ENCODE assay signal across 24 cellular contexts in genomic region chr10:1155791-1156615, GRCh38.
DNase-seq lines count a peak whose midpoint lies in the region; TF ChIP-seq lines count a peak whose summit lies in the region.
"Had no signal": no experiment of that assay in that cellular context is flagged by ENCODE, and none has a peak within 500 bp of the region (broad histone marks: within the 10 kb centered on the region; RNA-seq: fewer than 3 reads in every experiment).

No MANE protein-coding gene starts in this region.

- no peaks in the 10 kb centered on the region for H3K9me3 ChIP-seq in testis
- H3K9me3 ChIP-seq: lower lobe of right lung, right lobe of liver, thyroid gland had no signal

- no peaks in the 10 kb centered on the region for H3K27me3 ChIP-seq in testis
- H3K27me3 ChIP-seq: right lobe of liver, thyroid gland had no signal

- WGBS in testis, 2 donors: 89 to 90% methylated on average over 16 to 20 of the region's 20 CpGs

- H3K27ac ChIP-seq in testis: no peak overlapping the region
- H3K27ac ChIP-seq: GM23248, lower lobe of right lung, right lobe of liver, thyroid gland had no signal

- TF ChIP-seq POLR2A in testis (IDR thresholded peaks at IDR 0.05): no peak

- intact Hi-C loops in testis (cut with DNase I; ENCODE audit: low total_unique reads): no loop called here

- no peak for TF ChIP-seq CTCF in testis (IDR thresholded peaks at IDR 0.05)

- peak; percentile 53 for DNase-seq in activated CD8-positive, alpha-beta memory T cell treated with anti-CD3 and anti-CD28 coated beads for 24 hours
- no peak for DNase-seq in activated CD8-positive, alpha-beta memory T cell treated with anti-CD3 and anti-CD28 coated beads, Interleukin-2, amount 50 U/mL, for 4 hours
- peak; percentile 36 for DNase-seq in activated CD8-positive, alpha-beta memory T cell treated with anti-CD3 and anti-CD28 coated beads, Interleukin-2, amount 50 U/mL, for 48 hours
- peak; percentile 55 for DNase-seq in mesenteric fat pad (ENCODE audit: low spot score)
- DNase-seq in testis: peak; percentile 4
- DNase-seq in cortex of kidney (lab: John Stamatoyannopoulos, UW): no peak
- DNase-seq in NCI-H2171 treated with DMSO at 0.1 percent for 48 hours (lab: John Stamatoyannopoulos, UW): no peak
- DNase-seq in COLO668 (lab: John Stamatoyannopoulos, UW; ENCODE audit: unreplicated experiment): no peak
- DNase-seq: activated gamma-delta T cell treated with Interleukin-2 at 50 U/mL for 16 hours; activated T-cell treated with anti-CD3 and anti-CD28 coated beads for 4 hours; CD4-positive, alpha-beta memory T cell; DMS 273 treated with DMSO at 0.1 percent for 48 hours; EL; GM23248; IMR-90; lower lobe of right lung; NCI-H1694; NCI-H510A treated with DMSO at 0.1 percent for 48 hours; right lobe of liver; SIG-M5; stimulated activated CD4-positive, alpha-beta T cell treated with anti-CD3 and anti-CD28 coated beads, Interleukin-12 subunit alpha, Interleukin-12 subunit beta, amount 100 ng/mL, for 4 hours; stimulated activated CD4-positive, alpha-beta T cell treated with anti-CD3 and anti-CD28 coated beads, Interleukin-4, amount 100 ng/mL, for 4 hours; stimulated activated naive CD4-positive, alpha-beta T cell; thyroid gland had no signal

- H3K4me3 ChIP-seq in testis: no peak overlapping the region
- H3K4me3 ChIP-seq: GM23248, lower lobe of right lung, right lobe of liver, thyroid gland had no signal

- no peaks in the 10 kb centered on the region for H3K4me1 ChIP-seq in testis
- H3K4me1 ChIP-seq: lower lobe of right lung, right lobe of liver, thyroid gland had no signal

- H3K36me3 ChIP-seq in testis (ENCODE audit: low read depth, missing control alignments): no peaks in the 10 kb centered on the region
- H3K36me3 ChIP-seq: lower lobe of right lung, right lobe of liver, thyroid gland had no signal

Comparison
In these comparisons a context has a peak if more than half of its experiments do, and no peak if none do; other contexts are left out.
1. DNase-seq: peak in activated CD8-positive, alpha-beta memory T cell treated with anti-CD3 and anti-CD28 coated beads for 24 hours (single experiment), activated CD8-positive, alpha-beta memory T cell treated with anti-CD3 and anti-CD28 coated beads, Interleukin-2, amount 50 U/mL, for 48 hours (single experiment), mesenteric fat pad (single experiment) and testis (single experiment); none in activated CD8-positive, alpha-beta memory T cell treated with anti-CD3 and anti-CD28 coated beads, Interleukin-2, amount 50 U/mL, for 4 hours (single experiment), cortex of kidney (single experiment), NCI-H2171 treated with DMSO at 0.1 percent for 48 hours (single experiment) and COLO668 (single experiment).